In the genomic region with DNA sequence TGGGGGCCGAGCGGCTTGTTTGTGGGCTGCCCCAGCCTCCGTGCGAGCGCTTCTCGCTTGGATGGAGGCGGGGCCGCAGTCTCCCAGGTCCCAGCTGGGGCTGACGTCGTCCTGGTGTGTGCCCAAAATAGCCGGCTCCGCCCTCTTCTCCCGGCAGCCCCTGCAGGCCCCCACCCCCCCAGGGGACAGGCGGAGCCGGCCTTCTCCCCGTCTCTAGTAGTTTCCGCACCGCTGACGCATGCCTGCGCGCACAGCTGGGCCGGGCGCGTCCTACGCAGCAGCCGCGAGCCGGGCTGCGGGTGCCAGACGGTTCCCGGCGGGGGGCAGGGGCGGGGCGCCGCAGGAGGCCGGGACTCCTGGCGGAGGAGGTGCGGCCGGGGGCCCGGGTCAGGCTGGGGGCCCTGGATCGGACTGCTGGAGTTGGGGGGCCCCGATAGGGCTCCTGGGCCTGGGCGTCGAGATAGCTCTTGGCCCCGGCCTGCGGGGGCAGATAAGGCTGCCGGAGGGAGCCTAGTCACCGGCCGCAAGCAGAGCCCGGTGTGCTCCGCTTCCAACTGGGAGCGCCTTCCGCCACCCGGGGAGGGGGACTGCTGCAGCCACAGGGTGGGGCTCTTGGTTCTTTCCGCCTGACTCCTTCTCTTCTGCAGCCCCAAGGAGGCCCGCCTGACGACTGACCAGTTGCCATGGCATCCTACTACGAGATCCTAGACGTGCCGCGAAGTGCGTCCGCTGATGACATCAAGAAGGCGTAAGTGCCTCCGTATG, we compare ENCODE assay signal across 1 cellular context.
TF ChIP-seq lines count a peak whose summit lies in the region.

A gene (plus strand): TSS at position 216 of the 765 bp plus-strand sequence. CDS start 468 bp downstream, at position 684.

TF ChIP-seq in H1, 55 proteins besides CTCF, POLR2A, EP300 and RAD21 (continued from another document):
- TF ChIP-seq HDAC2 (IDR thresholded peaks at IDR 0.05; ENCODE audit: borderline replicate concordance in 1 of 2, low read depth in 2 of 2, low read length in 2 of 2) (peak; percentile 58 to 92; a peak in 1 of 4 replicates), RBBP5 (IDR thresholded peaks at IDR 0.05; ENCODE audit: borderline replicate concordance, low read depth, low read length) (0 out of 2 replicates have a peak, but pooled peaks have one; percentile 37), SP1 (IDR thresholded peaks at IDR 0.05; ENCODE audit: low read depth, low read length) (peak; percentile 78; the same call in 1 of the 2 replicates), KDM4A (IDR thresholded peaks at IDR 0.05; ENCODE audit: low read depth, low read length, severe bottlenecking) (peak; percentile 52), SIN3A (conservative IDR thresholded peaks at IDR 0.05 in 1 of 2, IDR thresholded peaks at IDR 0.05 in 1 of 2; ENCODE audit: low read depth in 1 of 2, low read length in 2 of 2) (peak; percentile 86 to 89; a peak in 2 of 4 replicates), KDM5A (IDR thresholded peaks at IDR 0.05; ENCODE audit: low read length) (no peak), CREB1 (IDR thresholded peaks at IDR 0.05) (peak; percentile 94), PHF8 (conservative IDR thresholded peaks at IDR 0.05; ENCODE audit: low read depth, low read length) (peak; percentile 60), TAF1 (IDR thresholded peaks at IDR 0.05; ENCODE audit: low read depth, low read length) (0 out of 2 replicates have a peak, but pooled peaks have one; percentile 63), TBP (IDR thresholded peaks at IDR 0.05; ENCODE audit: low read depth, low read length) (peak; percentile 50)
- TF ChIP-seq, protein P1, sequence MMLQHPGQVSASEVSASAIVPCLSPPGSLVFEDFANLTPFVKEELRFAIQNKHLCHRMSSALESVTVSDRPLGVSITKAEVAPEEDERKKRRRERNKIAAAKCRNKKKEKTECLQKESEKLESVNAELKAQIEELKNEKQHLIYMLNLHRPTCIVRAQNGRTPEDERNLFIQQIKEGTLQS (IDR thresholded peaks at IDR 0.05; ENCODE audit: insufficient read depth, low read depth, low read length), result 0 out of 2 replicates have a peak, but pooled peaks have one; percentile 11
- TF ChIP-seq, protein P2, sequence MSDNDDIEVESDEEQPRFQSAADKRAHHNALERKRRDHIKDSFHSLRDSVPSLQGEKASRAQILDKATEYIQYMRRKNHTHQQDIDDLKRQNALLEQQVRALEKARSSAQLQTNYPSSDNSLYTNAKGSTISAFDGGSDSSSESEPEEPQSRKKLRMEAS (IDR thresholded peaks at IDR 0.05), result peak; percentile 73
